In the genomic region with DNA sequence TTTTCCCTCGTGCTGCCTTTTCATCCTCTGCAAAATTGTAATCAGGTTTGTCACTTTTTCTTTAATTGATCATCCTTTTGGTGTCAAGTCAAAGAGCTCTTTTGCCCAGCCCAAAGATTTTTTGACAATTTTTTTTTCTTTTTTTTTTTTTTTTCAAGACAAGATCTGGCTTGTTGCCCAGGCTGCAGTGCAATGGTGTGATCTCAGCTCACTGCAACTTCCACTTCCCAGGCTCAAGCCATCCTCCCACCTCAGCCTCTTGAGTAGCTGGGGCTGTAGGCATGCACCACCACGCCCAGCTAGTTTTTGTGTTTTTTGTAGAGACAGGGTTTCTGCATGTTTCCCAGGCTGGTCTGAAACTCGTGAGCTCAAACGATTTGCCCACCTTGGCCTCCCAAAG, we compare ENCODE assay signal across 9 cellular contexts. TPM values are rescaled to one million over a fixed set of nuclear protein-coding genes. Genes with fewer than 3 reads are reported as not detected.
DNase-seq lines count a peak whose midpoint lies in the region; ATAC-seq and TF ChIP-seq lines count a peak whose summit lies in the region.
"Had no signal": no experiment of that assay in that cellular context is flagged by ENCODE, and none has a peak within 500 bp of the region (broad histone marks: within the 10 kb centered on the region; RNA-seq: fewer than 3 reads in every experiment).

No MANE protein-coding gene starts in this region.

- DNase-seq in MCF 10A (ENCODE audit: unreplicated experiment) (peak; percentile 54), breast epithelium (ENCODE audit: low spot score in 2 of 2) (no peak), RWPE2 (ENCODE audit: low spot score) (peak; percentile 72), epithelial cell of esophagus (ENCODE audit: low read depth) (peak; percentile 57), thyroid gland (peak; percentile 83 to 85), NCI-H526 (lab: John Stamatoyannopoulos, UW) (no peak), germinal center (ENCODE audit: low spot score) (no peak), SHP77 (lab: John Stamatoyannopoulos, UW) (no peak)
- DNase-seq: Peyer's patch had no signal

- no peaks in the 10 kb centered on the region for H3K27me3 ChIP-seq in breast epithelium
- H3K27me3 ChIP-seq in RWPE2 (ENCODE audit: insufficient read depth, poor library complexity, severe bottlenecking) = no peaks in the 10 kb centered on the region
- no peaks in the 10 kb centered on the region for H3K27me3 ChIP-seq in thyroid gland
- H3K27me3 ChIP-seq: Peyer's patch had no signal

- no peak overlapping the region for H3K4me3 Mint-ChIP-seq in MCF 10A (ENCODE audit: unreplicated experiment)

- intact Hi-C loops in MCF 10A (cut with micrococcal nuclease) = no loop called here
- intact Hi-C loops in breast epithelium (cut with DNase I; ENCODE audit: low total_unique reads) = no loop called here
- intact Hi-C loops in thyroid gland (cut with DNase I) = no loop called here

- BruUV-seq in MCF 10A (replicated peaks; lab: Mats Ljungman, UMichigan) = no TSS peak

- TF ChIP-seq CTCF in MCF 10A (IDR thresholded peaks at IDR 0.05; ENCODE audit: unreplicated experiment) (no peak), breast epithelium (IDR thresholded peaks at IDR 0.05) (no peak), RWPE2 (IDR thresholded peaks at IDR 0.05; ENCODE audit: poor library complexity, severe bottlenecking) (no peak), epithelial cell of esophagus (IDR thresholded peaks at IDR 0.05; ENCODE audit: insufficient read depth, low read depth, low read length, missing control alignments) (no peak), thyroid gland (IDR thresholded peaks at IDR 0.05) (no peak)

- POLR2A ChIA-PET in MCF 10A (lab: Yijun Ruan, JAX) = interaction anchor here (0.6 to 1.4 kb wide), 3 partner anchors 10 to 66 kb away, joined by 3 to 9 read pairs (median 3); no protein-coding TSS in a partner anchor

- H3K4me3 ChIP-seq in breast epithelium (no peak overlapping the region), RWPE2 (ENCODE audit: severe bottlenecking) (no peak overlapping the region), epithelial cell of esophagus (ENCODE audit: low read length) (no peak overlapping the region), thyroid gland (replicated peaks in 1 of 3) (no peak overlapping the region)
- H3K4me3 ChIP-seq: Peyer's patch had no signal

- H3K27ac ChIP-seq in breast epithelium (no peak overlapping the region), RWPE2 (ENCODE audit: poor library complexity, severe bottlenecking) (peak overlapping the region; percentile 12), thyroid gland (peak overlapping the region in 1 of 3 donors; percentile 23)
- H3K27ac ChIP-seq: Peyer's patch had no signal

- no peaks in the 10 kb centered on the region for H3K27me3 Mint-ChIP-seq in MCF 10A (ENCODE audit: insufficient read depth, unreplicated experiment)

- 41 to 57% methylated on average over 4 of the region's 4 CpGs for WGBS in thyroid gland, 2 donors

- H3K9me3 ChIP-seq in breast epithelium (no peaks in the 10 kb centered on the region), RWPE2 (ENCODE audit: severe bottlenecking) (no peaks in the 10 kb centered on the region), thyroid gland (no peaks in the 10 kb centered on the region)
- H3K9me3 ChIP-seq: Peyer's patch had no signal

- peak; percentile 63; the same call in 1 of the 3 replicates for ATAC-seq in RWPE2 (ENCODE audit: low read depth)

- H3K9me3 Mint-ChIP-seq in MCF 10A (ENCODE audit: unreplicated experiment) = no peaks in the 10 kb centered on the region

- TF ChIP-seq POLR2A in breast epithelium (IDR thresholded peaks at IDR 0.05) = no peak
- no peak for TF ChIP-seq POLR2A in thyroid gland (IDR thresholded peaks at IDR 0.05)

- H3K36me3 Mint-ChIP-seq in MCF 10A (ENCODE audit: insufficient read depth, unreplicated experiment) = peaks cover 73% of the 10 kb centered on the region

- CTCF ChIA-PET in MCF 10A (lab: Yijun Ruan, JAX) = interaction anchor here (0.7 to 1.4 kb wide), 3 partner anchors 12 to 228 kb away, joined by 4 read pairs; partner anchors contain the start of gene CCDC125

- no peak overlapping the region for H3K27ac Mint-ChIP-seq in MCF 10A (ENCODE audit: low read depth, unreplicated experiment)

- peaks cover 10% of the 10 kb centered on the region for H3K4me1 Mint-ChIP-seq in MCF 10A (ENCODE audit: insufficient read depth, unreplicated experiment)

- H3K36me3 ChIP-seq in breast epithelium = no peaks in the 10 kb centered on the region
- peaks cover 79% of the 10 kb centered on the region for H3K36me3 ChIP-seq in RWPE2 (ENCODE audit: low read depth)
- H3K36me3 ChIP-seq in thyroid gland = peaks cover 8 to 16% of the 10 kb centered on the region in 2 donors

- H3K4me1 ChIP-seq in breast epithelium (no peaks in the 10 kb centered on the region), RWPE2 (ENCODE audit: insufficient read depth, poor library complexity, severe bottlenecking) (peaks cover 10% of the 10 kb centered on the region), thyroid gland (no peaks in the 10 kb centered on the region)

RNA-seq across cellular contexts. Expression of gene CDK7, which starts 36.7 kb away (rescaled TPM):
- total RNA-seq in MCF 10A (2022) (43.7 and 48.5 TPM in 2 replicates), breast epithelium (10 to 100 TPM; 13.4 to 28.7 (median 20.3) TPM), thyroid gland (10 to 100 TPM; 16.7 to 54.5 (median 24.1) TPM)

Comparison
In these comparisons a context has a peak if more than half of its experiments do, and no peak if none do; other contexts are left out.
1. DNase-seq: peak in MCF 10A (single experiment), RWPE2 (single experiment), epithelial cell of esophagus (single experiment) and thyroid gland (2 of 2); none in breast epithelium (0 of 2), NCI-H526 (0 of 2), germinal center (single experiment) and SHP77 (0 of 2).